ENCODE assay signal across 9 cellular contexts in genomic region chr12:54215990-54216579, GRCh38. TPM values are rescaled to one million over a fixed set of nuclear protein-coding genes. Genes with fewer than 3 reads are reported as not detected.
DNase-seq lines count a peak whose midpoint lies in the region; ATAC-seq, FAIRE-seq and TF ChIP-seq lines count a peak whose summit lies in the region.
"Had no signal": no experiment of that assay in that cellular context is flagged by ENCODE, and none has a peak within 500 bp of the region (broad histone marks: within the 10 kb centered on the region; RNA-seq: fewer than 3 reads in every experiment).

No MANE protein-coding gene starts in this region.

- H3K4me1 ChIP-seq in PC-9 (replicated peaks; ENCODE audit: insufficient read depth) = peaks cover 4% of the 10 kb centered on the region
- peaks cover 24% of the 10 kb centered on the region for H3K4me1 ChIP-seq in astrocyte (ENCODE audit: insufficient read depth, low read length)

- H3K27me3 ChIP-seq in PC-9 (ENCODE audit: insufficient read depth, low read depth) = no peaks in the 10 kb centered on the region
- H3K27me3 ChIP-seq in astrocyte (ENCODE audit: insufficient read depth, low read length) = peaks cover 17% of the 10 kb centered on the region

- DNase-seq in GM12865 (ENCODE audit: low read depth) (peak; percentile 51), PC-9 (peak in 1 of 2 experiments; percentile 33), astrocyte (ENCODE audit: low read depth) (no peak), sciatic nerve (ENCODE audit: low spot score) (peak; percentile 74), SHP77 (lab: John Stamatoyannopoulos, UW) (no peak), GM19240 (ENCODE audit: insufficient read length, low spot score) (no peak), NCI-H526 treated with DMSO at 0.1 percent for 48 hours (lab: John Stamatoyannopoulos, UW) (no peak)

- H3K9me2 ChIP-seq in PC-9 (ENCODE audit: insufficient read depth) = no peaks in the 10 kb centered on the region

- H3K4me3 ChIP-seq in GM12865 (ENCODE audit: low read depth, low read length) (peak overlapping the region; percentile 41), PC-9 (no peak overlapping the region), astrocyte (ENCODE audit: insufficient read depth, low read depth, low read length) (peak overlapping the region; percentile 55)

- H3K4me2 ChIP-seq in PC-9 (peak overlapping the region; percentile 89; the same call in 1 of the 2 replicates), astrocyte (ENCODE audit: low read length) (peak overlapping the region; percentile 90)

- H2AFZ ChIP-seq in PC-9 = no peak overlapping the region
- no peak overlapping the region for H2AFZ ChIP-seq in astrocyte (ENCODE audit: low read depth, low read length)

- BruUV-seq in PC-9 (replicated peaks; lab: Mats Ljungman, UMichigan) = no TSS peak

- ATAC-seq in sciatic nerve (no peak), HG02798 (IDR thresholded peaks at IDR 0.05; ENCODE audit: poor library complexity, unreplicated experiment) (no peak)

- peaks cover 45% of the 10 kb centered on the region for H3K27me3 Mint-ChIP-seq in astrocyte (ENCODE audit: low read depth, unreplicated experiment)

- no peaks in the 10 kb centered on the region for H3K79me2 ChIP-seq in PC-9 (ENCODE audit: low read depth)
- no peaks in the 10 kb centered on the region for H3K79me2 ChIP-seq in astrocyte (ENCODE audit: insufficient read depth, low read length)

- no peak for TF ChIP-seq CTCF in GM12865 (IDR thresholded peaks at IDR 0.05; ENCODE audit: insufficient read depth, low read depth, low read length, missing control alignments)
- TF ChIP-seq CTCF in PC-9 (conservative IDR thresholded peaks at IDR 0.05) = no peak
- TF ChIP-seq CTCF in astrocyte (IDR thresholded peaks at IDR 0.05; ENCODE audit: insufficient read depth, low read depth, low read length) = no peak

- POLR2A ChIA-PET in PC-9 (lab: Charles Lee; ENCODE audit: unreplicated experiment) = interaction anchor here (0.6 to 0.8 kb wide), 2 partner anchors 109 to 143 kb away, joined by 3 to 10 read pairs; partner anchors contain the start of gene COPZ1

- H3K36me3 ChIP-seq in PC-9 (ENCODE audit: low read depth) (no peaks in the 10 kb centered on the region), astrocyte (ENCODE audit: insufficient read depth, low read length) (no peaks in the 10 kb centered on the region)
- H3K36me3 ChIP-seq: esophagus muscularis mucosa had no signal

- peaks cover 11% of the 10 kb centered on the region for H3K4me1 Mint-ChIP-seq in astrocyte (ENCODE audit: low read depth, unreplicated experiment)

- H3K27ac Mint-ChIP-seq in astrocyte (ENCODE audit: unreplicated experiment) = no peak overlapping the region

- CTCF ChIA-PET in PC-9 (lab: Charles Lee) = interaction anchor here (0.5 to 1.1 kb wide), 4 partner anchors 163 to 834 kb away, joined by 4 to 21 read pairs (median 14); no protein-coding TSS in a partner anchor

- H3K9me3 Mint-ChIP-seq in astrocyte (ENCODE audit: unreplicated experiment) = peaks cover 1% of the 10 kb centered on the region

- H3K9ac ChIP-seq in astrocyte (ENCODE audit: low read length) = no peak overlapping the region

- H3K27ac ChIP-seq in PC-9 (no peak overlapping the region), astrocyte (ENCODE audit: low read depth, low read length) (no peak overlapping the region)
- H3K27ac ChIP-seq: esophagus muscularis mucosa had no signal

- no peaks in the 10 kb centered on the region for H3K36me3 Mint-ChIP-seq in astrocyte (ENCODE audit: low read depth, unreplicated experiment)

- intact Hi-C loops in PC-9 (cut with micrococcal nuclease; ENCODE audit: unreplicated experiment) = no loop called here
- intact Hi-C loops in sciatic nerve (cut with DNase I) = no loop called here

- no peak overlapping the region for H3K4me3 Mint-ChIP-seq in astrocyte (ENCODE audit: unreplicated experiment)

- H4K20me1 ChIP-seq in PC-9 (ENCODE audit: insufficient read depth) (no peaks in the 10 kb centered on the region), astrocyte (ENCODE audit: insufficient read depth, low read length) (no peaks in the 10 kb centered on the region)

- peaks cover 13% of the 10 kb centered on the region for H3F3A ChIP-seq in PC-9 (ENCODE audit: insufficient read depth, low read depth)

- no peak for FAIRE-seq in astrocyte (lab: Jason Lieb, UNC)

- H3K9me3 ChIP-seq in PC-9 (ENCODE audit: insufficient read depth, low read depth) = no peaks in the 10 kb centered on the region
- H3K9me3 ChIP-seq in astrocyte (ENCODE audit: insufficient read depth, low read depth, low read length) = no peaks in the 10 kb centered on the region
- H3K9me3 ChIP-seq: esophagus muscularis mucosa had no signal

RNA-seq across cellular contexts. Expression of gene SMUG1, which starts 27.3 kb away (rescaled TPM):
- 37.8 and 53.7 TPM in 2 replicates for total RNA-seq in PC-9 (2021)
- total RNA-seq in astrocyte = 22.4 and 23.8 TPM in 2 replicates
- 25.3 TPM for total RNA-seq in sciatic nerve

Comparison
In these comparisons a context has a peak if more than half of its experiments do, and no peak if none do; other contexts are left out.
1. DNase-seq: peak in GM12865 (single experiment) and sciatic nerve (single experiment); none in astrocyte (single experiment), SHP77 (0 of 2), GM19240 (single experiment) and NCI-H526 treated with DMSO at 0.1 percent for 48 hours (single experiment).